ENCODE assay signal across 8 cellular contexts in genomic region chr4:26992657-26993361, GRCh38.
DNase-seq lines count a peak whose midpoint lies in the region; ATAC-seq and TF ChIP-seq lines count a peak whose summit lies in the region.

No MANE protein-coding gene starts in this region.

- no peaks in the 10 kb centered on the region for H3K27me3 ChIP-seq in effector memory CD4-positive, alpha-beta T cell (replicated peaks; ENCODE audit: control insufficient read depth, insufficient read depth, low read length, poor library complexity, severe bottlenecking)

- peaks cover 0 to 4% of the 10 kb centered on the region in 2 donors for H3K9me3 Mint-ChIP-seq in stimulated activated naive B cell treated with anti-CD40 and anti-IgM and Interleukin-4, amounts not matched to agents 10 μg/mL and 1 μg/mL and 100 μg/mL, for 72 hours

- no peak for TF ChIP-seq CTCF in fibroblast of villous mesenchyme (IDR thresholded peaks at IDR 0.05; ENCODE audit: insufficient read depth, low read depth, low read length)

- ATAC-seq in HG02884 (IDR thresholded peaks at IDR 0.05; ENCODE audit: unreplicated experiment) = peak; percentile 93
- peak; percentile 91 to 92 for ATAC-seq in stimulated activated naive B cell treated with anti-CD40 and anti-IgM and Interleukin-4, amounts not matched to agents 10 μg/mL and 1 μg/mL and 100 μg/mL, for 72 hours (replicated peaks)

- no peaks in the 10 kb centered on the region for H3K9me3 ChIP-seq in effector memory CD4-positive, alpha-beta T cell (ENCODE audit: control insufficient read depth, low read length)

- no peaks in the 10 kb centered on the region for H3K36me3 ChIP-seq in effector memory CD4-positive, alpha-beta T cell (ENCODE audit: control insufficient read depth, insufficient read depth, low read length)

- peaks cover 3% of the 10 kb centered on the region for H3K4me1 ChIP-seq in effector memory CD4-positive, alpha-beta T cell (ENCODE audit: control insufficient read depth, insufficient read depth, low read length, poor library complexity, severe bottlenecking)

- no peak overlapping the region for H3K27ac ChIP-seq in effector memory CD4-positive, alpha-beta T cell (ENCODE audit: insufficient read depth, low read length, poor library complexity, severe bottlenecking)

- H3K27me3 Mint-ChIP-seq in stimulated activated naive B cell treated with anti-CD40 and anti-IgM and Interleukin-4, amounts not matched to agents 10 μg/mL and 1 μg/mL and 100 μg/mL, for 72 hours = no peaks in the 10 kb centered on the region

- peaks cover 23 to 29% of the 10 kb centered on the region in 2 donors for H3K4me1 Mint-ChIP-seq in stimulated activated naive B cell treated with anti-CD40 and anti-IgM and Interleukin-4, amounts not matched to agents 10 μg/mL and 1 μg/mL and 100 μg/mL, for 72 hours

- H3K36me3 Mint-ChIP-seq in stimulated activated naive B cell treated with anti-CD40 and anti-IgM and Interleukin-4, amounts not matched to agents 10 μg/mL and 1 μg/mL and 100 μg/mL, for 72 hours = peaks cover 13 to 26% of the 10 kb centered on the region in 2 donors

- H3K4me3 ChIP-seq in fibroblast of villous mesenchyme (ENCODE audit: low read depth, low read length) = no peak overlapping the region
- H3K4me3 ChIP-seq in effector memory CD4-positive, alpha-beta T cell (ENCODE audit: insufficient read depth, low read depth, low read length, poor library complexity, severe bottlenecking) = no peak overlapping the region

- DNase-seq in stimulated activated CD4-positive, alpha-beta T cell treated with anti-CD3 and anti-CD28 coated beads, Interleukin-12 subunit alpha, Interleukin-12 subunit beta, amount 100 ng/mL, for 48 hours (ENCODE audit: low read depth in 2 of 3, low spot score in 1 of 3) = peak; percentile 8 to 40 (median 40)
- no peak for DNase-seq in stimulated activated CD4-positive, alpha-beta T cell treated with anti-CD3 and anti-CD28 coated beads, Interleukin-4, amount 100 ng/mL, for 4 hours
- DNase-seq in RPMI7951 (ENCODE audit: low read depth) = peak; percentile 60
- peak; percentile 46 for DNase-seq in fibroblast of villous mesenchyme (ENCODE audit: low read depth)
- peak; percentile 55 for DNase-seq in stimulated activated naive B cell treated with anti-CD40 and anti-IgM and Interleukin-4, amounts not matched to agents 10 μg/mL and 1 μg/mL and 100 μg/mL, for 72 hours
- no peak for DNase-seq in effector memory CD4-positive, alpha-beta T cell
- DNase-seq in NCI-H345 (lab: John Stamatoyannopoulos, UW) = no peak

- H3K4me3 Mint-ChIP-seq in stimulated activated naive B cell treated with anti-CD40 and anti-IgM and Interleukin-4, amounts not matched to agents 10 μg/mL and 1 μg/mL and 100 μg/mL, for 72 hours = no peak overlapping the region

- no peak overlapping the region for H3K27ac Mint-ChIP-seq in stimulated activated naive B cell treated with anti-CD40 and anti-IgM and Interleukin-4, amounts not matched to agents 10 μg/mL and 1 μg/mL and 100 μg/mL, for 72 hours

Comparison
In these comparisons a context has a peak if more than half of its experiments do, and no peak if none do; other contexts are left out.
1. DNase-seq: peak in stimulated activated CD4-positive, alpha-beta T cell treated with anti-CD3 and anti-CD28 coated beads, Interleukin-12 subunit alpha, Interleukin-12 subunit beta, amount 100 ng/mL, for 48 hours (3 of 3), RPMI7951 (single experiment), fibroblast of villous mesenchyme (single experiment) and stimulated activated naive B cell treated with anti-CD40 and anti-IgM and Interleukin-4, amounts not matched to agents 10 μg/mL and 1 μg/mL and 100 μg/mL, for 72 hours (single experiment); none in stimulated activated CD4-positive, alpha-beta T cell treated with anti-CD3 and anti-CD28 coated beads, Interleukin-4, amount 100 ng/mL, for 4 hours (0 of 2), effector memory CD4-positive, alpha-beta T cell (0 of 3) and NCI-H345 (single experiment).